Comparison of ENCODE assay signal across 21 cellular contexts in the genomic region with DNA sequence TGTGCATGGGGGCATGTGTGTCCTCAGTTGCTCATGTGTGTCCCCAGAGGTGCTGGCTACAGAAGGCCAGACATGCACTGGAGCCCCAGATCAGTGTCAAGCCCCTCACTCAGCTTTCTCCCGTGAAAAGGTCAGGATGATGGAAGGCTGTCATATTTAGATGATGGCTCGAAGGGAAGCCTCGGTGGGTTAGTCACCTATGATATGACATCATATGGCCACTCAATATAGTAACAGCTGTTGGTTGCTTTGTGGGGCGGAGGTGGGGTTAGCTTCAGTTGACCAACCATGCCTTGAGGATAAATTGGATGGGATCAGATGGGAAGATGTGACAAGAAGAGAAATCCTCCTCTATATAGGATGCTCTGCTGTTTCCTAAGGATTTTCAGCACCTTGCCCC. TPM values are rescaled to one million over a fixed set of nuclear protein-coding genes. Genes with fewer than 3 reads are reported as not detected.
A peak's percentile ranks its signal among the peaks of the same experiment; 100 is the strongest.
DNase-seq lines count a peak whose midpoint lies in the region; ATAC-seq, FAIRE-seq and TF ChIP-seq lines count a peak whose summit lies in the region.
"Had no signal": no experiment of that assay in that cellular context is flagged by ENCODE, and none has a peak within 500 bp of the region (broad histone marks: within the 10 kb centered on the region; RNA-seq: fewer than 3 reads in every experiment).

No MANE protein-coding gene starts in this region.

- 87% methylated on average over 4 of the region's 4 CpGs for WGBS in GM12878 (ENCODE audit: insufficient coverage, insufficient replicate concordance, low lambda C conversion rate, missing lambda C conversion rate)
- 78 to 83% methylated on average over 4 of the region's 4 CpGs for WGBS in heart right ventricle, 2 donors

- peaks cover 7 to 15% (median 10%) of the 10 kb centered on the region in 4 donors for H3K4me1 Mint-ChIP-seq in CD4-positive, alpha-beta memory T cell
- peaks cover 28 to 33% of the 10 kb centered on the region in 2 donors for H3K4me1 Mint-ChIP-seq in natural killer cell treated with Interleukin-12 subunit alpha and Interleukin-12 subunit beta and Interleukin-15 and Interleukin-18, amount 100 ng/mL, for 72 hours (ENCODE audit: low read depth in 2 of 2)

- no peak overlapping the region for H3K27ac ChIP-seq in CD4-positive, alpha-beta memory T cell (ENCODE audit: low read depth, low read length)
- H3K27ac ChIP-seq in GM12878 (ENCODE audit: control insufficient read depth, insufficient read depth) = no peak overlapping the region
- H3K27ac ChIP-seq in heart right ventricle = no peak overlapping the region
- H3K27ac ChIP-seq: 22Rv1, stomach, upper lobe of left lung had no signal

- TF ChIP-seq POLR2A in GM12878 (IDR thresholded peaks at IDR 0.05; ENCODE audit: low read depth, low read length) = no peak

- no peaks in the 10 kb centered on the region for H3K27me3 ChIP-seq in CD4-positive, alpha-beta memory T cell (ENCODE audit: insufficient read depth, low read length)
- H3K27me3 ChIP-seq in GM12878 (replicated peaks in 1 of 2; ENCODE audit: control insufficient read depth in 2 of 2, insufficient read depth in 2 of 2, low read length in 1 of 2) (no peaks in the 10 kb centered on the region), heart right ventricle (no peaks in the 10 kb centered on the region)
- H3K27me3 ChIP-seq: stomach, upper lobe of left lung had no signal

- H3K27me3 Mint-ChIP-seq in CD4-positive, alpha-beta memory T cell = no peaks in the 10 kb centered on the region
- peaks cover 0 to 5% of the 10 kb centered on the region in 2 donors for H3K27me3 Mint-ChIP-seq in natural killer cell treated with Interleukin-12 subunit alpha and Interleukin-12 subunit beta and Interleukin-15 and Interleukin-18, amount 100 ng/mL, for 72 hours
- H3K27me3 Mint-ChIP-seq: effector memory CD8-positive, alpha-beta T cell had no signal

- H3K4me2 ChIP-seq in GM12878 (ENCODE audit: control insufficient read depth, insufficient read depth) = no peak overlapping the region

- no peak overlapping the region for H3K9ac ChIP-seq in GM12878 (ENCODE audit: control insufficient read depth, insufficient read depth, low read length)

- H2AFZ ChIP-seq in GM12878 (ENCODE audit: control insufficient read depth, low read depth, low read length) = no peak overlapping the region

- H3K79me2 ChIP-seq in GM12878 (ENCODE audit: control insufficient read depth, insufficient read depth, low read length) = no peaks in the 10 kb centered on the region

- H3K9me3 Mint-ChIP-seq in CD4-positive, alpha-beta memory T cell = peaks cover 0 to 9% (median 3%) of the 10 kb centered on the region in 8 donors
- no peaks in the 10 kb centered on the region for H3K9me3 Mint-ChIP-seq in natural killer cell treated with Interleukin-12 subunit alpha and Interleukin-12 subunit beta and Interleukin-15 and Interleukin-18, amount 100 ng/mL, for 72 hours
- H3K9me3 Mint-ChIP-seq: effector memory CD8-positive, alpha-beta T cell had no signal

- H3K9me3 ChIP-seq in CD4-positive, alpha-beta memory T cell (ENCODE audit: control insufficient read depth in 1 of 2, low read length in 2 of 2) = no peaks in the 10 kb centered on the region
- H3K9me3 ChIP-seq in GM12878 (replicated peaks; ENCODE audit: control insufficient read depth, insufficient read depth, low read length) = no peaks in the 10 kb centered on the region
- H3K9me3 ChIP-seq in heart right ventricle = peaks cover 0 to 8% (median 0%) of the 10 kb centered on the region in 11 donors
- H3K9me3 ChIP-seq: stomach, upper lobe of left lung had no signal

- no peaks in the 10 kb centered on the region for H4K20me1 ChIP-seq in GM12878 (ENCODE audit: control insufficient read depth, insufficient read depth)

- TF ChIP-seq RAD21 in GM12878 (IDR thresholded peaks at IDR 0.05; ENCODE audit: insufficient read depth, low read depth, low read length) = no peak

- POLR2A ChIA-PET in CD4-positive, alpha-beta memory T cell (lab: Charles Lee; ENCODE audit: partially characterized antibody) = no interaction called here
- POLR2A ChIA-PET in GM12878 (lab: Charles Lee) = interaction anchor here (3.8 kb wide), 1 partner anchor 43 kb away, joined by 25 read pairs; the partner anchor contains the start of gene ATF3

- H3K4me3 ChIP-seq in CD4-positive, alpha-beta memory T cell (ENCODE audit: low read length in 2 of 2) = no peak overlapping the region
- H3K4me3 ChIP-seq in GM12878 = no peak overlapping the region
- no peak overlapping the region for H3K4me3 ChIP-seq in heart right ventricle
- H3K4me3 ChIP-seq: stomach, upper lobe of left lung had no signal

- no peaks in the 10 kb centered on the region for H3K36me3 ChIP-seq in CD4-positive, alpha-beta memory T cell (ENCODE audit: insufficient read depth, low read length)
- no peaks in the 10 kb centered on the region for H3K36me3 ChIP-seq in GM12878 (ENCODE audit: control insufficient read depth in 2 of 2, insufficient read depth in 2 of 2, low read length in 1 of 2)
- H3K36me3 ChIP-seq in heart right ventricle = no peaks in the 10 kb centered on the region
- H3K36me3 ChIP-seq: stomach, upper lobe of left lung had no signal

- ATAC-seq in GM12878 (no peak), GM21515 (IDR thresholded peaks at IDR 0.05; ENCODE audit: unreplicated experiment) (no peak), GM19467 (IDR thresholded peaks at IDR 0.05; ENCODE audit: unreplicated experiment) (no peak), heart right ventricle (no peak)
- no peak for ATAC-seq in natural killer cell treated with Interleukin-12 subunit alpha and Interleukin-12 subunit beta and Interleukin-15 and Interleukin-18, amount 100 ng/mL, for 72 hours
- ATAC-seq: effector memory CD8-positive, alpha-beta T cell; WTC11 had no signal

- CTCF ChIA-PET in CD4-positive, alpha-beta memory T cell (lab: Charles Lee; ENCODE audit: partially characterized antibody) = no interaction called here
- CTCF ChIA-PET in GM12878 (lab: Yijun Ruan, JAX) = interaction anchor here (0.7 to 1.4 kb wide), 2 partner anchors 32 to 46 kb away, joined by 4 read pairs; no protein-coding TSS in a partner anchor

- peaks cover 13% of the 10 kb centered on the region for H3K4me1 ChIP-seq in CD4-positive, alpha-beta memory T cell (ENCODE audit: insufficient read depth, low read length)
- H3K4me1 ChIP-seq in GM12878 (ENCODE audit: control insufficient read depth, insufficient read depth, low read length) = peaks cover 20% of the 10 kb centered on the region
- H3K4me1 ChIP-seq in heart right ventricle = peaks cover 0 to 28% (median 14%) of the 10 kb centered on the region in 9 donors

- DNase-seq in DMS 273 (lab: John Stamatoyannopoulos, UW; ENCODE audit: unreplicated experiment) (peak; percentile 16), DMS 273 treated with DMSO at 0.1 percent for 48 hours (lab: John Stamatoyannopoulos, UW) (no peak), GM12878 (ENCODE audit: low read depth, low spot score) (no peak), heart right ventricle (no peak)
- DNase-seq in CD4-positive, alpha-beta memory T cell = no peak
- no peak for DNase-seq in natural killer cell treated with Interleukin-12 subunit alpha and Interleukin-12 subunit beta and Interleukin-15 and Interleukin-18, amount 100 ng/mL, for 72 hours (ENCODE audit: low spot score)
- DNase-seq: activated effector memory CD4-positive, alpha-beta T cell treated with anti-CD3 and anti-CD28 coated beads, Interleukin-2, amount 50 U/mL, for 16 hours; effector memory CD8-positive, alpha-beta T cell; HFFc6; Kasumi-1; mesendoderm; NCI-H1048; NCI-H2029 treated with DMSO at 0.1 percent for 48 hours; stimulated activated CD4-positive, alpha-beta T cell treated with anti-CD3 and anti-CD28 coated beads, Interleukin-1b, Interleukin-23, amount 100 ng/mL, for 48 hours; stomach; upper lobe of left lung had no signal

- peaks cover 1 to 3% of the 10 kb centered on the region in 2 donors for H3K36me3 Mint-ChIP-seq in CD4-positive, alpha-beta memory T cell
- no peaks in the 10 kb centered on the region for H3K36me3 Mint-ChIP-seq in natural killer cell treated with Interleukin-12 subunit alpha and Interleukin-12 subunit beta and Interleukin-15 and Interleukin-18, amount 100 ng/mL, for 72 hours
- H3K36me3 Mint-ChIP-seq: WTC11 had no signal

- RAD21 ChIA-PET in GM12878 (lab: Charles Lee; ENCODE audit: unreplicated experiment) = no interaction called here

- SMC1A ChIA-PET in GM12878 (lab: Charles Lee; ENCODE audit: uncharacterized antibody, unreplicated experiment) = no interaction called here

- in situ Hi-C loops in GM12878 (cut with MboI) = no loop called here

- intact Hi-C loops in CD4-positive, alpha-beta memory T cell (cut with micrococcal nuclease) = no loop called here
- intact Hi-C loops in GM12878 (cut with micrococcal nuclease; ENCODE audit: unreplicated experiment) (loop anchor here (5.0 kb wide), 1 partner anchor 88 kb away; no protein-coding TSS in a partner anchor), heart right ventricle (cut with DNase I) (loop anchor here in 3 of 10 donors (5.0 to 10.0 kb wide), 3 partner anchors 37 to 90 kb away; no protein-coding TSS in a partner anchor)

- TF ChIP-seq CTCF in GM12878 (IDR thresholded peaks at IDR 0.05 in 2 of 3, conservative IDR thresholded peaks at IDR 0.05 in 1 of 3; ENCODE audit: control insufficient read depth in 2 of 3, extremely low read depth in 1 of 3, insufficient read depth in 1 of 3, low read depth in 3 of 3, low read length in 3 of 3) (no peak), heart right ventricle (IDR thresholded peaks at IDR 0.05) (no peak)

- FAIRE-seq in GM12878 (lab: Jason Lieb, UNC) = no peak

- no peak for TF ChIP-seq EP300 in GM12878 (IDR thresholded peaks at IDR 0.05; ENCODE audit: borderline replicate concordance in 1 of 2, control insufficient read depth in 1 of 2, low read depth in 2 of 2, low read length in 2 of 2)

- peak overlapping the region in 3 of 7 donors; percentile 7 to 54 (median 8) for H3K27ac Mint-ChIP-seq in CD4-positive, alpha-beta memory T cell
- peak overlapping the region; percentile 76 to 79 for H3K27ac Mint-ChIP-seq in natural killer cell treated with Interleukin-12 subunit alpha and Interleukin-12 subunit beta and Interleukin-15 and Interleukin-18, amount 100 ng/mL, for 72 hours
- H3K27ac Mint-ChIP-seq: HFFc6, progenitor cell of endocrine pancreas, WTC11 had no signal

- no TSS peak for BruUV-seq in GM12878 (replicated peaks; lab: Mats Ljungman, UMichigan)

- peak overlapping the region in 7 of 8 donors; percentile 27 to 80 (median 42) for H3K4me3 Mint-ChIP-seq in CD4-positive, alpha-beta memory T cell
- H3K4me3 Mint-ChIP-seq in natural killer cell treated with Interleukin-12 subunit alpha and Interleukin-12 subunit beta and Interleukin-15 and Interleukin-18, amount 100 ng/mL, for 72 hours = peak overlapping the region; percentile 89
- H3K4me3 Mint-ChIP-seq: HFFc6, WTC11 had no signal

RNA-seq across cellular contexts. Expression of gene ATF3, which starts 43.5 kb away (rescaled TPM):
- total RNA-seq in CD4-positive, alpha-beta memory T cell = 1 to 10 TPM; 2.7 to 3.1 TPM
- polyA plus RNA-seq in CD4-positive, alpha-beta memory T cell = under 1 TPM in 1 of 2 donors, not detected in 1; 0.09 TPM
- total RNA-seq in GM12878 (2013; cell fraction: nucleolus; rRNA removed) = 11.6 and 13.9 TPM in 2 replicates
- total RNA-seq in GM12878 (2014; rRNA removed) = 7.3 and 8.1 TPM in 2 replicates
- total RNA-seq in GM12878 (2014; rRNA removed; fragmentation: Illumina TruSeq; extraction: Trizol) = 9.4 and 11.5 TPM in 2 replicates
- 9.5 and 11.2 TPM in 2 replicates for total RNA-seq in GM12878 (2021)
- 24.4 TPM for polyA plus RNA-seq in GM12878 (2011; ENCODE audit: low read depth)
- polyA plus RNA-seq in GM12878 (2011; rRNA removed) = 13.9 and 15.9 TPM in 2 replicates
- 8.8 and 10.4 TPM in 2 replicates for polyA plus RNA-seq in GM12878 (2011; cell fraction: cytosol; rRNA removed)
- 15.9 and 21.2 TPM in 2 replicates for polyA plus RNA-seq in GM12878 (2011; cell fraction: nucleus; rRNA removed)
- 24.2 and 26.5 TPM in 2 replicates for polyA plus RNA-seq in GM12878 (2012)
- 9.5 and 11.5 TPM in 2 replicates for polyA plus RNA-seq in GM12878 (2014; fragmentation: Illumina TruSeq; extraction: Trizol)
- polyA plus RNA-seq in GM12878 (2014; fragmentation: Nextera tagmentation; extraction: Ambion mirVana) = 1 to 10 TPM; 3.0 to 3.4 TPM
- polyA plus RNA-seq in GM12878 (2014; rRNA removed) = 8.5 and 11.4 TPM in 2 replicates
- polyA plus RNA-seq in GM12878 (2016; fragmentation: Nextera tagmentation; extraction: Ambion mirVana) = 1 to 10 TPM; 5.6 to 6.7 TPM
- 12.6 and 17.7 TPM in 2 replicates for polyA minus RNA-seq in GM12878 (2011; rRNA and poly(A)+ RNA removed)
- polyA minus RNA-seq in GM12878 (2011; cell fraction: cytosol; rRNA and poly(A)+ RNA removed) = 4.6 and 6.1 TPM in 2 replicates
- 19.9 and 25.7 TPM in 2 replicates for polyA minus RNA-seq in GM12878 (2011; cell fraction: nucleus; rRNA and poly(A)+ RNA removed)
- total RNA-seq in natural killer cell treated with Interleukin-12 subunit alpha and Interleukin-12 subunit beta and Interleukin-15 and Interleukin-18, amount 100 ng/mL, for 72 hours = 10 to 100 TPM; 15.4 to 16.9 TPM
- 100 to 1,000 TPM in 1 of 10 donors, 10 to 100 TPM in 8, 1 to 10 TPM in 1; 8.4 to 684 (median 25.9) TPM for total RNA-seq in heart right ventricle
- 10 to 100 TPM; 16.9 to 40.0 TPM for polyA plus RNA-seq in heart right ventricle
